ENCODE assay signal across 8 cellular contexts in genomic region chr2:176126929-176127768, GRCh38. TPM values are rescaled to one million over a fixed set of nuclear protein-coding genes. Genes with fewer than 3 reads are reported as not detected.
A peak's percentile ranks its signal among the peaks of the same experiment; 100 is the strongest.
DNase-seq lines count a peak whose midpoint lies in the region; ATAC-seq and TF ChIP-seq lines count a peak whose summit lies in the region.

No MANE protein-coding gene starts in this region.

- WGBS in stomach, 5 donors, result 3 to 5% (median 4%) methylated on average over 13 of the region's 13 CpGs

- peak overlapping the region in 4 of 8 donors; percentile 10 to 66 (median 34) for H3K4me3 Mint-ChIP-seq in naive B cell

- TF ChIP-seq POLR2A in stomach (IDR thresholded peaks at IDR 0.05), result no peak

- no peak for TF ChIP-seq EP300 in stomach (IDR thresholded peaks at IDR 0.05)

- peaks cover 28 to 57% (median 42%) of the 10 kb centered on the region in 4 donors for H3K4me1 ChIP-seq in stomach

- no peaks in the 10 kb centered on the region for H3K36me3 ChIP-seq in stomach

- peak overlapping the region in 4 of 6 donors; percentile 39 to 97 (median 70) for H3K27ac Mint-ChIP-seq in naive B cell

- peaks cover 27 to 32% (median 30%) of the 10 kb centered on the region in 3 donors for H3K4me1 Mint-ChIP-seq in naive B cell

- peaks cover 57 to 100% (median 93%) of the 10 kb centered on the region in 3 donors for H3K27me3 ChIP-seq in stomach

- H3K9me3 Mint-ChIP-seq in naive B cell, result peaks cover 0 to 15% (median 5%) of the 10 kb centered on the region in 7 donors

- H3K27ac ChIP-seq in stomach, result no peak overlapping the region

- no peak overlapping the region for H3K4me3 ChIP-seq in stomach

- peak; percentile 58 for DNase-seq in NCI-H1092 (lab: John Stamatoyannopoulos, UW)
- DNase-seq in NCI-H1092 treated with DMSO at 0.1 percent for 48 hours (lab: John Stamatoyannopoulos, UW), result no peak
- peak; percentile 35 for DNase-seq in NCI-H2196 treated with DMSO at 0.1 percent for 48 hours (lab: John Stamatoyannopoulos, UW; ENCODE audit: unreplicated experiment)
- peak; percentile 63 to 74 for DNase-seq in activated CD4-positive, alpha-beta T cell treated with anti-CD3 and anti-CD28 coated beads, Interleukin-2, amount 50 U/mL, for 4 hours
- peak; percentile 56 for DNase-seq in effector CD8-positive, alpha-beta T cell (lab: John Stamatoyannopoulos, UW)
- peak; percentile 53 for DNase-seq in naive B cell
- DNase-seq in stomach, result peak; percentile 74

- H3K36me3 Mint-ChIP-seq in naive B cell, result peaks cover 0 to under 1% of the 10 kb centered on the region in 2 donors

- intact Hi-C loops in stomach (cut with DNase I; ENCODE audit: low total_unique reads), result loop anchor here (5.0 to 10.0 kb wide), 2 partner anchors 528 to 1020 kb away; no protein-coding TSS in a partner anchor

- H3K9me3 ChIP-seq in stomach, result peaks cover 0 to 34% (median 2%) of the 10 kb centered on the region in 4 donors

- peaks cover 68% of the 10 kb centered on the region in 3 donors for H3K27me3 Mint-ChIP-seq in naive B cell

- peak in 1 of 2 donors; percentile 26 for ATAC-seq in naive B cell (ENCODE audit: low read depth in 2 of 2)
- ATAC-seq in GM18867 (IDR thresholded peaks at IDR 0.05; ENCODE audit: unreplicated experiment), result no peak

- peak in 5 of 7 experiments; percentile 62 to 97 (median 87) for TF ChIP-seq CTCF in stomach (IDR thresholded peaks at IDR 0.05)

RNA-seq across cellular contexts. Expression of gene HOXD8, which starts 2.4 kb away (rescaled TPM):
- polyA plus RNA-seq in naive B cell (ENCODE audit: low read depth in 6 of 6) (not detected), stomach (1 to 10 TPM in 2 of 3 donors, under 1 TPM in 1; 0.87 to 1.8 (median 1.7) TPM)
- 10 to 100 TPM in 1 of 5 donors, 1 to 10 TPM in 1, under 1 TPM in 1, not detected in 2; 0.58 to 15.9 (median 5.1) TPM for total RNA-seq in stomach

RNA-seq across cellular contexts. Expression of gene HOXD9, which starts 4.6 kb away (rescaled TPM):
- polyA plus RNA-seq in naive B cell (ENCODE audit: low read depth in 6 of 6), result not detected
- total RNA-seq in stomach, result under 1 TPM in 1 of 5 donors, not detected in 4; 0.18 TPM
- under 1 TPM; 0.31 to 0.76 (median 0.68) TPM for polyA plus RNA-seq in stomach

RNA-seq across cellular contexts. Expression of gene HOXD10, which starts 10.6 kb away (rescaled TPM):
- polyA plus RNA-seq in naive B cell (ENCODE audit: low read depth in 6 of 6) (not detected), stomach (not detected)
- total RNA-seq in stomach, result 1 to 10 TPM in 1 of 5 donors, not detected in 4; 2.6 TPM

RNA-seq across cellular contexts. Expression of gene HOXD11, which starts 20.1 kb away (rescaled TPM):
- polyA plus RNA-seq in naive B cell (ENCODE audit: low read depth in 6 of 6) (not detected), stomach (not detected)
- not detected for total RNA-seq in stomach

RNA-seq across cellular contexts. Expression of gene HOXD4, which starts 24.2 kb away (rescaled TPM):
- polyA plus RNA-seq in naive B cell (ENCODE audit: low read depth in 6 of 6) (not detected), stomach (under 1 TPM in 2 of 3 donors, not detected in 1; 0.25 to 0.75 TPM)
- 1 to 10 TPM in 2 of 5 donors, not detected in 3; 2.4 to 9.6 TPM for total RNA-seq in stomach
